Comparison of ENCODE assay signal across 16 cellular contexts in genomic region chr6:133964052-133964451, GRCh38. TPM values are rescaled to one million over a fixed set of nuclear protein-coding genes. Genes with fewer than 3 reads are reported as not detected.
A peak's percentile ranks its signal among the peaks of the same experiment; 100 is the strongest.
DNase-seq lines count a peak whose midpoint lies in the region; FAIRE-seq and TF ChIP-seq lines count a peak whose summit lies in the region.
"Had no signal": no experiment of that assay in that cellular context is flagged by ENCODE, and none has a peak within 500 bp of the region (broad histone marks: within the 10 kb centered on the region; RNA-seq: fewer than 3 reads in every experiment).

No MANE protein-coding gene starts in this region.

- TF ChIP-seq CTCF in colonic mucosa (IDR thresholded peaks at IDR 0.05) (no peak), type B pancreatic cell (conservative IDR thresholded peaks at IDR 0.05) (no peak)

- peaks cover 9% of the 10 kb centered on the region for H3K36me3 Mint-ChIP-seq in type B pancreatic cell

- H3K4me3 Mint-ChIP-seq in type B pancreatic cell, result no peak overlapping the region
- H3K4me3 Mint-ChIP-seq: activated naive CD4-positive, alpha-beta T cell treated with anti-CD3 and anti-CD28 coated beads, Interleukin-2, amount 10 ng/mL, durations not matched to agents 7 days and 5 days had no signal

- no peaks in the 10 kb centered on the region for H3K27me3 Mint-ChIP-seq in type B pancreatic cell
- H3K27me3 Mint-ChIP-seq: activated naive CD4-positive, alpha-beta T cell treated with anti-CD3 and anti-CD28 coated beads, Interleukin-2, amount 10 ng/mL, durations not matched to agents 7 days and 5 days had no signal

- H3K27ac ChIP-seq in colonic mucosa, result peak overlapping the region; percentile 15
- H3K27ac ChIP-seq: SJSA1 had no signal

- DNase-seq in ELR (ENCODE audit: low read depth) (peak; percentile 84), HTR-8/SVneo (ENCODE audit: insufficient read length, low spot score) (peak; percentile 33), colonic mucosa (no peak), non-pigmented ciliary epithelial cell (ENCODE audit: low read depth) (peak; percentile 87), type B pancreatic cell (ENCODE audit: extremely low spot score, unreplicated experiment) (no peak), H54 (ENCODE audit: insufficient read length, low spot score) (no peak), cerebellar cortex (ENCODE audit: low spot score) (no peak)
- DNase-seq: activated CD4-positive, CD25-positive, alpha-beta regulatory T cell treated with anti-CD3 and anti-CD28 coated beads, Interleukin-2, amount 50 U/mL, for 72 hours; activated naive CD4-positive, alpha-beta T cell treated with anti-CD3 and anti-CD28 coated beads, Interleukin-2, amount 10 ng/mL, durations not matched to agents 7 days and 5 days; DMS153; effector CD4-positive, alpha-beta T cell; mesendoderm; NCI-H1092 treated with DMSO at 0.1 percent for 48 hours; stimulated activated CD4-positive, alpha-beta T cell treated with anti-CD3 and anti-CD28 coated beads, Interleukin-2, amount 100 ng/mL, for 48 hours had no signal

- H3K36me3 ChIP-seq in colonic mucosa, result no peaks in the 10 kb centered on the region

- no peak for TF ChIP-seq POLR2A in H54 (IDR thresholded peaks at IDR 0.05; ENCODE audit: low read depth, low read length)

- H3K4me1 ChIP-seq in colonic mucosa, result peaks cover 3% of the 10 kb centered on the region

- H3K9me3 ChIP-seq in colonic mucosa, result no peaks in the 10 kb centered on the region
- H3K9me3 ChIP-seq: SJSA1 had no signal

- H3K9ac ChIP-seq in colonic mucosa (ENCODE audit: low read depth in 2 of 2, low read length in 2 of 2), result no peak overlapping the region

- no peak for FAIRE-seq in HTR-8/SVneo (lab: Jason Lieb, UNC)
- no peak for FAIRE-seq in H54 (lab: Jason Lieb, UNC)
- FAIRE-seq: GM18507 had no signal

- intact Hi-C loops in colonic mucosa (cut with DNase I), result no loop called here

- no peaks in the 10 kb centered on the region for H3K27me3 ChIP-seq in colonic mucosa
- H3K27me3 ChIP-seq: SJSA1 had no signal

- peaks cover 25% of the 10 kb centered on the region for H3K4me1 Mint-ChIP-seq in type B pancreatic cell (ENCODE audit: unreplicated experiment)

- no peak overlapping the region for H3K27ac Mint-ChIP-seq in type B pancreatic cell
- H3K27ac Mint-ChIP-seq: activated naive CD4-positive, alpha-beta T cell treated with anti-CD3 and anti-CD28 coated beads, Interleukin-2, amount 10 ng/mL, durations not matched to agents 7 days and 5 days had no signal

- no peaks in the 10 kb centered on the region for H3K9me3 Mint-ChIP-seq in type B pancreatic cell
- H3K9me3 Mint-ChIP-seq: activated naive CD4-positive, alpha-beta T cell treated with anti-CD3 and anti-CD28 coated beads, Interleukin-2, amount 10 ng/mL, durations not matched to agents 7 days and 5 days had no signal

- H3K4me3 ChIP-seq in colonic mucosa, result no peak overlapping the region
- H3K4me3 ChIP-seq: SJSA1 had no signal

RNA-seq across cellular contexts. Expression of gene TBPL1, which starts 11.0 kb away (rescaled TPM):
- total RNA-seq in colonic mucosa, result 10 to 100 TPM; 28.1 to 29.0 TPM
- total RNA-seq in type B pancreatic cell (ENCODE audit: low replicate concordance), result 28.0 and 35.5 TPM in 2 replicates

Comparison
In these comparisons a context has a peak if more than half of its experiments do, and no peak if none do; other contexts are left out.
1. DNase-seq: peak in ELR (single experiment), HTR-8/SVneo (single experiment) and non-pigmented ciliary epithelial cell (single experiment); none in colonic mucosa (single experiment), type B pancreatic cell (single experiment), H54 (single experiment) and cerebellar cortex (single experiment).